ENCODE assay signal across 20 cellular contexts in the genomic region with DNA sequence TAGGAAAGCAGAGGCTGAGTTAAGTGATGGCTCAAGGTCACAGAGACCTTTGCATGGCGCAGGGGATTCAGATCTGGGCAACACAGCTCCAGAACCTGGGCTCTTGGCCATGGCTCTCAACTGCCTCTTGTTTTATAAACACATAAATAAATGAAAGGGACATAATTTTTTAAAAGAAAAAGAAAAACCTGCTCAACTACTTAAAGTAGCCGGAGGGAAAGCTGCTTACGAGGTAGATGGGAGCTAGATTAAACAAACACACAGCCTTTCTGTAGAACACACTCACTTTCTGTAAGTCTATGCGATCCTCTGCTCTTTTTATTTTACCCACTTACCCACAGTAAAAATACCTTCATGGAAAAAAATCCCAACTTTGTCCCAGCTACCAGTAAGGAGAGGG.
DNase-seq lines count a peak whose midpoint lies in the region; ATAC-seq, FAIRE-seq and TF ChIP-seq lines count a peak whose summit lies in the region.
"Had no signal": no experiment of that assay in that cellular context is flagged by ENCODE, and none has a peak within 500 bp of the region (broad histone marks: within the 10 kb centered on the region; RNA-seq: fewer than 3 reads in every experiment).

No MANE protein-coding gene starts in this region.

- peaks cover 11% of the 10 kb centered on the region for H3K79me2 ChIP-seq in keratinocyte (ENCODE audit: control insufficient read depth, insufficient read depth, low read length)
- peaks cover 17% of the 10 kb centered on the region for H3K79me2 ChIP-seq in HepG2 (ENCODE audit: insufficient read depth, low read length)

- CTCF ChIA-PET in HepG2 (lab: Yijun Ruan, JAX; ENCODE audit: low intra/inter-chr PET ratio, low total read pairs): no interaction called here

- H3K27ac ChIP-seq in keratinocyte (ENCODE audit: control insufficient read depth, insufficient read depth, low read length) (no peak overlapping the region), HepG2 (ENCODE audit: extremely low read length, insufficient read depth, low read length) (no peak overlapping the region)
- H3K27ac ChIP-seq: cardiac muscle cell, neural progenitor cell had no signal

- peaks cover 27% of the 10 kb centered on the region for H3K4me1 ChIP-seq in keratinocyte (ENCODE audit: control insufficient read depth, extremely low read depth, insufficient read depth, low read length)
- H3K4me1 ChIP-seq in HepG2 (ENCODE audit: insufficient read depth, low read length): peaks cover 35% of the 10 kb centered on the region

- no peak for TF ChIP-seq EP300 in HepG2 (IDR thresholded peaks at IDR 0.05; ENCODE audit: low read depth in 2 of 2, low read length in 2 of 2)
- no peak for TF ChIP-seq EP300 in HepG2 (CRISPR knock-in tag; IDR thresholded peaks at IDR 0.05; ENCODE audit: borderline replicate concordance)

- dilution Hi-C loops in keratinocyte (cut with MboI; ENCODE audit: extremely low pct_ligation_motif_present, low sequenced_read_pairs): no loop called here

- no peak for TF ChIP-seq CTCF in keratinocyte (optimal IDR thresholded peaks at IDR 0.05 in 1 of 3, IDR thresholded peaks at IDR 0.05 in 1 of 3, conservative IDR thresholded peaks at IDR 0.05 in 1 of 3; ENCODE audit: extremely low read depth in 1 of 3, insufficient read depth in 2 of 3, low read length in 3 of 3)
- no peak for TF ChIP-seq CTCF in type B pancreatic cell (conservative IDR thresholded peaks at IDR 0.05)
- no peak for TF ChIP-seq CTCF in HepG2 (CRISPR knock-in tag; IDR thresholded peaks at IDR 0.05)

- intact Hi-C loops in activated T-helper 2 cell treated with anti-CD3 and anti-CD28 coated beads, Interferon-gamma antibody, Interleukin-2, Interleukin-4, amounts not matched to agents 10 μg/mL and 5 μg/mL and 100 μg/mL, durations not matched to agents 14 hours and 24 hours and 36 hours (cut with micrococcal nuclease): loop anchor here (5.0 to 10.0 kb wide), 2 partner anchors 34 to 268 kb away; no protein-coding TSS in a partner anchor
- intact Hi-C loops in HepG2 (cut with micrococcal nuclease; ENCODE audit: unreplicated experiment): no loop called here

- no peak for DNase-seq in activated T-cell treated with anti-CD3 and anti-CD28 coated beads, Interleukin-2, amount 50 U/mL, for 4 hours
- DNase-seq in activated T-cell treated with anti-CD3 and anti-CD28 coated beads for 4 hours (no peak), keratinocyte (ENCODE audit: low read depth, low spot score) (no peak), type B pancreatic cell (ENCODE audit: extremely low spot score, unreplicated experiment) (no peak), HepG2 (ENCODE audit: low spot score) (no peak), EL (no peak), retina (no peak)
- DNase-seq in activated T-helper 2 cell treated with anti-CD3 and anti-CD28 coated beads, Interferon-gamma antibody, Interleukin-2, Interleukin-4, amounts not matched to agents 10 μg/mL and 5 μg/mL and 100 μg/mL, durations not matched to agents 14 hours and 24 hours and 36 hours (ENCODE audit: low spot score): no peak
- DNase-seq: activated naive CD4-positive, alpha-beta T cell treated with anti-CD3 and anti-CD28 coated beads, Interleukin-2, amount 50 U/mL, for 16 hours; COR-L47; GF-D8; GOT3; NCI-H187 treated with DMSO at 0.1 percent for 48 hours; NCI-H446 had no signal

- TF ChIP-seq POLR2A in HepG2 (IDR thresholded peaks at IDR 0.05; ENCODE audit: insufficient read depth in 1 of 2, low read depth in 2 of 2, low read length in 2 of 2): no peak

- peak overlapping the region; percentile 10 for H2AFZ ChIP-seq in keratinocyte (ENCODE audit: control insufficient read depth, low read length)
- no peak overlapping the region for H2AFZ ChIP-seq in HepG2 (ENCODE audit: low read length)
- H2AFZ ChIP-seq: neural progenitor cell had no signal

- H3K36me3 ChIP-seq in keratinocyte (ENCODE audit: control insufficient read depth in 2 of 2, extremely low read depth in 1 of 2, insufficient read depth in 2 of 2, low read length in 2 of 2) (no peaks in the 10 kb centered on the region), HepG2 (replicated peaks in 1 of 2; ENCODE audit: control insufficient read depth in 1 of 2, insufficient read depth in 2 of 2, low read length in 2 of 2) (no peaks in the 10 kb centered on the region)
- H3K36me3 ChIP-seq: cardiac muscle cell, neural progenitor cell had no signal

- H3K4me3 Mint-ChIP-seq in activated T-cell treated with anti-CD3 and anti-CD28 coated beads, Interleukin-2, amount 50 U/mL, for 4 hours: peak overlapping the region; percentile 12
- no peak overlapping the region for H3K4me3 Mint-ChIP-seq in activated T-helper 2 cell treated with anti-CD3 and anti-CD28 coated beads, Interferon-gamma antibody, Interleukin-2, Interleukin-4, amounts not matched to agents 10 μg/mL and 5 μg/mL and 100 μg/mL, durations not matched to agents 14 hours and 24 hours and 36 hours (ENCODE audit: low read depth)
- peak overlapping the region; percentile 55 for H3K4me3 Mint-ChIP-seq in type B pancreatic cell
- H3K4me3 Mint-ChIP-seq: neural progenitor cell had no signal

- 94% methylated on average over 4 of the region's 4 CpGs for WGBS in HepG2 (ENCODE audit: low lambda C conversion rate)

- H3K27me3 Mint-ChIP-seq in activated T-cell treated with anti-CD3 and anti-CD28 coated beads, Interleukin-2, amount 50 U/mL, for 4 hours (ENCODE audit: low read depth): no peaks in the 10 kb centered on the region
- H3K27me3 Mint-ChIP-seq in activated T-helper 2 cell treated with anti-CD3 and anti-CD28 coated beads, Interferon-gamma antibody, Interleukin-2, Interleukin-4, amounts not matched to agents 10 μg/mL and 5 μg/mL and 100 μg/mL, durations not matched to agents 14 hours and 24 hours and 36 hours (ENCODE audit: low read depth): no peaks in the 10 kb centered on the region
- H3K27me3 Mint-ChIP-seq in type B pancreatic cell: no peaks in the 10 kb centered on the region

- POLR2A ChIA-PET in HepG2 (lab: Yijun Ruan, JAX): no interaction called here

- TF ChIP-seq RAD21 in HepG2 (CRISPR knock-in tag; IDR thresholded peaks at IDR 0.05): no peak

- H3K4me2 ChIP-seq in keratinocyte (ENCODE audit: control insufficient read depth, extremely low read depth, insufficient read depth, low read depth, low read length) (peak overlapping the region; percentile 29), HepG2 (ENCODE audit: low read depth, low read length) (no peak overlapping the region)
- H3K4me2 ChIP-seq: neural progenitor cell had no signal

- H3K36me3 Mint-ChIP-seq in activated T-cell treated with anti-CD3 and anti-CD28 coated beads, Interleukin-2, amount 50 U/mL, for 4 hours (ENCODE audit: insufficient read depth): peaks cover 24% of the 10 kb centered on the region
- peaks cover 46% of the 10 kb centered on the region for H3K36me3 Mint-ChIP-seq in activated T-helper 2 cell treated with anti-CD3 and anti-CD28 coated beads, Interferon-gamma antibody, Interleukin-2, Interleukin-4, amounts not matched to agents 10 μg/mL and 5 μg/mL and 100 μg/mL, durations not matched to agents 14 hours and 24 hours and 36 hours (ENCODE audit: low read depth)
- peaks cover 4% of the 10 kb centered on the region for H3K36me3 Mint-ChIP-seq in type B pancreatic cell

- no peak for ATAC-seq in activated T-cell treated with anti-CD3 and anti-CD28 coated beads, Interleukin-2, amount 50 U/mL, for 4 hours
- no peak for ATAC-seq in HepG2
- ATAC-seq: sciatic nerve had no signal

- H3K4me1 Mint-ChIP-seq in activated T-cell treated with anti-CD3 and anti-CD28 coated beads, Interleukin-2, amount 50 U/mL, for 4 hours (ENCODE audit: low read depth): peaks cover 90% of the 10 kb centered on the region
- H3K4me1 Mint-ChIP-seq in activated T-helper 2 cell treated with anti-CD3 and anti-CD28 coated beads, Interferon-gamma antibody, Interleukin-2, Interleukin-4, amounts not matched to agents 10 μg/mL and 5 μg/mL and 100 μg/mL, durations not matched to agents 14 hours and 24 hours and 36 hours (ENCODE audit: low read depth): peaks cover 76% of the 10 kb centered on the region
- H3K4me1 Mint-ChIP-seq in type B pancreatic cell (ENCODE audit: unreplicated experiment): peaks cover 9% of the 10 kb centered on the region

- FAIRE-seq in keratinocyte (lab: Jason Lieb, UNC) (no peak), HepG2 (lab: Jason Lieb, UNC) (no peak)
- FAIRE-seq: endometrium, frontal cortex had no signal

- BruUV-seq in HepG2 (replicated peaks; lab: Mats Ljungman, UMichigan): no TSS peak

- H3K27me3 ChIP-seq in keratinocyte (ENCODE audit: control insufficient read depth, extremely low read depth, insufficient read depth, low read length) (no peaks in the 10 kb centered on the region), HepG2 (ENCODE audit: control insufficient read depth in 1 of 2, insufficient read depth in 2 of 2, low read length in 2 of 2) (no peaks in the 10 kb centered on the region)
- H3K27me3 ChIP-seq: cardiac muscle cell, neural progenitor cell had no signal

- H4K20me1 ChIP-seq in keratinocyte (ENCODE audit: control insufficient read depth, extremely low read depth, insufficient read depth, low read length): no peaks in the 10 kb centered on the region
- H4K20me1 ChIP-seq in HepG2 (ENCODE audit: insufficient read depth, low read length): no peaks in the 10 kb centered on the region

- H3K9me3 ChIP-seq in keratinocyte (ENCODE audit: control insufficient read depth, low read depth, low read length) (no peaks in the 10 kb centered on the region), HepG2 (ENCODE audit: low read length) (no peaks in the 10 kb centered on the region)

- H3K27ac Mint-ChIP-seq in activated T-helper 2 cell treated with anti-CD3 and anti-CD28 coated beads, Interferon-gamma antibody, Interleukin-2, Interleukin-4, amounts not matched to agents 10 μg/mL and 5 μg/mL and 100 μg/mL, durations not matched to agents 14 hours and 24 hours and 36 hours: peak overlapping the region; percentile 75
- H3K27ac Mint-ChIP-seq in type B pancreatic cell: peak overlapping the region; percentile 98
- H3K27ac Mint-ChIP-seq: neural progenitor cell had no signal

- H3K9ac ChIP-seq in keratinocyte (ENCODE audit: control insufficient read depth, extremely low read depth, insufficient read depth, low read length): peak overlapping the region; percentile 13
- H3K9ac ChIP-seq in HepG2 (ENCODE audit: insufficient read depth, low read depth, low read length): no peak overlapping the region
- H3K9ac ChIP-seq: neural progenitor cell had no signal

- H3K9me1 ChIP-seq in keratinocyte (ENCODE audit: control insufficient read depth, extremely low read depth, insufficient read depth, low read length): no peaks in the 10 kb centered on the region

- in situ Hi-C loops in HepG2 (cut with HindIII; ENCODE audit: extremely low pct_ligation_motif_present, low pct_unique_long_range_greater_than_20kb): no loop called here

- peaks cover 11% of the 10 kb centered on the region for H3K9me3 Mint-ChIP-seq in activated T-cell treated with anti-CD3 and anti-CD28 coated beads, Interleukin-2, amount 50 U/mL, for 4 hours
- H3K9me3 Mint-ChIP-seq in activated T-helper 2 cell treated with anti-CD3 and anti-CD28 coated beads, Interferon-gamma antibody, Interleukin-2, Interleukin-4, amounts not matched to agents 10 μg/mL and 5 μg/mL and 100 μg/mL, durations not matched to agents 14 hours and 24 hours and 36 hours: no peaks in the 10 kb centered on the region
- H3K9me3 Mint-ChIP-seq in type B pancreatic cell: peaks cover 5% of the 10 kb centered on the region

- H3K4me3 ChIP-seq in keratinocyte (ENCODE audit: control insufficient read depth in 2 of 3, extremely low read depth in 1 of 3, insufficient read depth in 2 of 3, low read depth in 1 of 3, low read length in 3 of 3) (peak overlapping the region in 1 of 3 experiments; percentile 11), HepG2 (replicated peaks in 1 of 3; ENCODE audit: insufficient read depth in 1 of 3, low read depth in 2 of 3, low read length in 3 of 3) (no peak overlapping the region)
- H3K4me3 ChIP-seq: cardiac muscle cell, lung, neural progenitor cell had no signal
